ENCODE assay signal across 20 cellular contexts in genomic region chr17:59292174-59292523, GRCh38.
"Had no signal": no experiment of that assay in that cellular context is flagged by ENCODE, and none has a peak within 500 bp of the region (broad histone marks: within the 10 kb centered on the region; RNA-seq: fewer than 3 reads in every experiment).

No MANE protein-coding gene starts in this region.

- FAIRE-seq: colon, endometrium had no signal

- ATAC-seq: activated CD8-positive, alpha-beta T cell treated with anti-CD3 and anti-CD28 coated beads for 36 hours; left ventricle myocardium superior; natural killer cell had no signal

- H3K4me1 ChIP-seq: adrenal gland, prostate gland, sigmoid colon had no signal

- H3K27me3 ChIP-seq: adrenal gland, esophagus squamous epithelium, neutrophil, sigmoid colon, spleen, suprapubic skin had no signal

- H3K9me3 ChIP-seq: adrenal gland, esophagus squamous epithelium, neutrophil, prostate gland, sigmoid colon, spleen, suprapubic skin had no signal

- H3K36me3 ChIP-seq: adrenal gland, esophagus squamous epithelium, neutrophil, prostate gland, sigmoid colon, spleen, suprapubic skin had no signal

- H3K27ac ChIP-seq: adrenal gland, esophagus squamous epithelium, neutrophil, prostate gland, sigmoid colon, spleen, suprapubic skin had no signal

- DNase-seq: activated B cell treated with CpG ODN at 0.5 μM for 24 hours; activated CD4-positive, alpha-beta T cell treated with anti-CD3 and anti-CD28 coated beads for 48 hours; activated CD8-positive, alpha-beta T cell treated with anti-CD3 and anti-CD28 coated beads for 36 hours; activated effector memory CD4-positive, alpha-beta T cell treated with anti-CD3 and anti-CD28 coated beads, Interleukin-2, amount 50 U/mL, for 16 hours; activated T-cell treated with anti-CD3 and anti-CD28 coated beads, Interleukin-2, amount 50 U/mL, for 48 hours; caudate nucleus; esophagus squamous epithelium; hypothalamus; left ventricle myocardium superior; mesendoderm; natural killer cell; sigmoid colon; spleen; T-helper 2 cell had no signal

- H3K4me3 ChIP-seq: adrenal gland, esophagus squamous epithelium, prostate gland, sigmoid colon, spleen, suprapubic skin had no signal
